In genomic region chr2:1653137-1653789, GRCh38 we compare ENCODE assay signal across 12 cellular contexts.
DNase-seq lines count a peak whose midpoint lies in the region; ATAC-seq and TF ChIP-seq lines count a peak whose summit lies in the region.
"Had no signal": no experiment of that assay in that cellular context is flagged by ENCODE, and none has a peak within 500 bp of the region (broad histone marks: within the 10 kb centered on the region; RNA-seq: fewer than 3 reads in every experiment).

No MANE protein-coding gene starts in this region.

- intact Hi-C loops in right cardiac atrium (cut with DNase I): no loop called here

- H3K9ac ChIP-seq in GM23248: peak overlapping the region; percentile 72

- H4K20me1 ChIP-seq in GM23248 (ENCODE audit: insufficient read depth): no peaks in the 10 kb centered on the region

- H3K4me3 ChIP-seq in GM23248 (peak overlapping the region; percentile 36), right cardiac atrium (ENCODE audit: low read length) (no peak overlapping the region), skeletal muscle cell (ENCODE audit: low read depth, low read length) (no peak overlapping the region)
- H3K4me3 ChIP-seq: HAP-1 had no signal

- no peak for TF ChIP-seq CTCF in brain (conservative IDR thresholded peaks at IDR 0.05)

- H3K36me3 Mint-ChIP-seq in brain: peaks cover 51% of the 10 kb centered on the region

- H3K4me3 Mint-ChIP-seq in brain: peak overlapping the region in 1 of 5 experiments; percentile 3

- H3K27me3 ChIP-seq in GM23248 (replicated peaks; ENCODE audit: insufficient read depth) (no peaks in the 10 kb centered on the region), right cardiac atrium (ENCODE audit: control insufficient read depth, insufficient read depth) (no peaks in the 10 kb centered on the region)
- H3K27me3 ChIP-seq: neutrophil had no signal

- peaks cover 1% of the 10 kb centered on the region for H3K27me3 Mint-ChIP-seq in brain

- peak overlapping the region in 4 of 5 experiments; percentile 25 to 75 (median 46) for H3K27ac Mint-ChIP-seq in brain

- peaks cover 0 to 5% (median 0%) of the 10 kb centered on the region in 5 experiments for H3K9me3 Mint-ChIP-seq in brain

- H3K9me3 ChIP-seq in GM23248 (ENCODE audit: low read depth) (no peaks in the 10 kb centered on the region), right cardiac atrium (ENCODE audit: control insufficient read depth, low read length) (no peaks in the 10 kb centered on the region)
- H3K9me3 ChIP-seq: HAP-1, neutrophil had no signal

- H3K27ac ChIP-seq in GM23248 (peak overlapping the region; percentile 94), right cardiac atrium (ENCODE audit: low read length) (peak overlapping the region; percentile 60)
- H3K27ac ChIP-seq: neutrophil had no signal

- peaks cover 50% of the 10 kb centered on the region for H3F3A ChIP-seq in GM23248 (ENCODE audit: insufficient read depth)

- peaks cover 16% of the 10 kb centered on the region for H3K4me1 Mint-ChIP-seq in brain

- H3K4me1 ChIP-seq in GM23248 (ENCODE audit: insufficient read depth): peaks cover 44% of the 10 kb centered on the region
- H3K4me1 ChIP-seq in right cardiac atrium (ENCODE audit: control insufficient read depth, insufficient read depth, low read length): peaks cover 14% of the 10 kb centered on the region
- H3K4me1 ChIP-seq: HAP-1 had no signal

- H3K4me2 ChIP-seq in GM23248 (ENCODE audit: unreplicated experiment): peak overlapping the region; percentile 66

- DNase-seq in GM23248 (peak; percentile 99), right cardiac atrium (peak; percentile 86 to 91 (median 87)), skeletal muscle cell (ENCODE audit: low read depth) (peak; percentile 97), putamen (ENCODE audit: low spot score) (no peak), CD1c-positive myeloid dendritic cell (ENCODE audit: extremely low spot score) (no peak)
- DNase-seq: GDM1, NCI-H1417 had no signal

- no peaks in the 10 kb centered on the region for H3K9me2 ChIP-seq in GM23248 (ENCODE audit: insufficient read depth)

- no peak overlapping the region for H2AFZ ChIP-seq in GM23248

- in situ Hi-C loops in GM23248 (cut with MboI): no loop called here

- peaks cover 4% of the 10 kb centered on the region; the same call in 1 of the 2 replicates for H3K36me3 ChIP-seq in GM23248 (ENCODE audit: low read depth)
- H3K36me3 ChIP-seq: HAP-1, neutrophil had no signal

- H3K79me2 ChIP-seq in GM23248 (ENCODE audit: insufficient read depth): no peaks in the 10 kb centered on the region

- 2 to 3% methylated on average over 20 of the region's 20 CpGs for WGBS in GM23248 (ENCODE audit: low coverage in 1 of 2, low lambda C conversion rate in 2 of 2, missing lambda C conversion rate in 2 of 2), 2 experiments
- 31% methylated on average over 20 of the region's 20 CpGs for WGBS in right cardiac atrium

- ATAC-seq in right cardiac atrium: peak; percentile 76 to 79
- ATAC-seq in GM21423 (IDR thresholded peaks at IDR 0.05; ENCODE audit: unreplicated experiment): no peak
- ATAC-seq in HG03378 (IDR thresholded peaks at IDR 0.05; ENCODE audit: unreplicated experiment): no peak

Comparison
In these comparisons a context has a peak if more than half of its experiments do, and no peak if none do; other contexts are left out.
1. DNase-seq: peak in GM23248 (single experiment), right cardiac atrium (3 of 3) and skeletal muscle cell (single experiment); none in putamen (single experiment) and CD1c-positive myeloid dendritic cell (single experiment).
2. ATAC-seq: peak in right cardiac atrium (2 of 2); none in GM21423 (single experiment) and HG03378 (single experiment).